8 cellular contexts compared by ENCODE assay signal in genomic region chr6:33205172-33206026, GRCh38. TPM values are rescaled to one million over a fixed set of nuclear protein-coding genes. Genes with fewer than 3 reads are reported as not detected.
DNase-seq lines count a peak whose midpoint lies in the region; ATAC-seq and TF ChIP-seq lines count a peak whose summit lies in the region.

No MANE protein-coding gene starts in this region.

- H3K79me2 ChIP-seq in neural progenitor cell (ENCODE audit: low read depth), result peaks cover 37% of the 10 kb centered on the region

- peak overlapping the region; percentile 85 for H3K4me2 ChIP-seq in neural progenitor cell

- H3F3A ChIP-seq in neural progenitor cell (ENCODE audit: low read depth), result peaks cover 67% of the 10 kb centered on the region

- DNase-seq in activated effector memory CD4-positive, alpha-beta T cell treated with anti-CD3 and anti-CD28 coated beads, Interleukin-2, amount 50 U/mL, for 16 hours, result peak; percentile 72
- no peak for DNase-seq in activated effector memory CD4-positive, alpha-beta T cell treated with Interleukin-2 at 50 U/mL for 16 hours
- DNase-seq in SK-N-MC (ENCODE audit: low read depth, low spot score) (no peak), neural progenitor cell (ENCODE audit: low spot score) (peak; percentile 29), iPS-NIHi7 (ENCODE audit: extremely low spot score) (no peak)
- no peak for DNase-seq in effector memory CD8-positive, alpha-beta T cell

- no peaks in the 10 kb centered on the region for H3K9me3 Mint-ChIP-seq in effector memory CD8-positive, alpha-beta T cell
- H3K9me3 Mint-ChIP-seq in neural progenitor cell, result no peaks in the 10 kb centered on the region

- H3K9me3 ChIP-seq in SK-N-MC (ENCODE audit: low read depth, low read length), result no peaks in the 10 kb centered on the region
- H3K9me3 ChIP-seq in neural progenitor cell (ENCODE audit: low read depth), result no peaks in the 10 kb centered on the region

- peak overlapping the region; percentile 98 for H3K4me3 ChIP-seq in SK-N-MC
- H3K4me3 ChIP-seq in neural progenitor cell, result peak overlapping the region; percentile 70

- no peak for TF ChIP-seq CTCF in neural progenitor cell (IDR thresholded peaks at IDR 0.05)

- peaks cover 43% of the 10 kb centered on the region for H3K4me1 ChIP-seq in neural progenitor cell

- H3K27ac ChIP-seq in SK-N-MC (peak overlapping the region; percentile 84), neural progenitor cell (no peak overlapping the region)

- H3K36me3 Mint-ChIP-seq in effector memory CD8-positive, alpha-beta T cell (ENCODE audit: insufficient read depth), result peaks cover 43% of the 10 kb centered on the region
- H3K36me3 Mint-ChIP-seq in neural progenitor cell, result peaks cover 39% of the 10 kb centered on the region

- peaks cover 8% of the 10 kb centered on the region for H3K27me3 ChIP-seq in neural progenitor cell

- no peaks in the 10 kb centered on the region for H3K27me3 Mint-ChIP-seq in effector memory CD8-positive, alpha-beta T cell
- H3K27me3 Mint-ChIP-seq in neural progenitor cell (ENCODE audit: insufficient read depth, low read depth), result peaks cover 14% of the 10 kb centered on the region

- peak overlapping the region; percentile 88 to 92 for H3K4me3 Mint-ChIP-seq in effector memory CD8-positive, alpha-beta T cell
- peak overlapping the region; percentile 99 for H3K4me3 Mint-ChIP-seq in neural progenitor cell

- ATAC-seq in effector memory CD8-positive, alpha-beta T cell (replicated peaks), result no peak
- ATAC-seq in HG03280 (IDR thresholded peaks at IDR 0.05; ENCODE audit: unreplicated experiment) (no peak), HG03097 (IDR thresholded peaks at IDR 0.05; ENCODE audit: low FRiP score, unreplicated experiment) (no peak)

- H3K27ac Mint-ChIP-seq in effector memory CD8-positive, alpha-beta T cell, result peak overlapping the region; percentile 35 to 81
- H3K27ac Mint-ChIP-seq in neural progenitor cell, result peak overlapping the region; percentile 100

- H3K4me1 Mint-ChIP-seq in effector memory CD8-positive, alpha-beta T cell (ENCODE audit: low read depth in 2 of 2), result peaks cover 60% of the 10 kb centered on the region in 2 donors
- peaks cover 68% of the 10 kb centered on the region for H3K4me1 Mint-ChIP-seq in neural progenitor cell

- H3K36me3 ChIP-seq in SK-N-MC (ENCODE audit: insufficient read depth, low read length) (peaks cover 41% of the 10 kb centered on the region), neural progenitor cell (no peaks in the 10 kb centered on the region)

- H4K20me1 ChIP-seq in neural progenitor cell (ENCODE audit: low read depth), result peaks cover 49% of the 10 kb centered on the region

- no peak overlapping the region for H2AFZ ChIP-seq in neural progenitor cell (replicated peaks)

- H3K9ac ChIP-seq in SK-N-MC (ENCODE audit: insufficient read length) (peak overlapping the region; percentile 95), neural progenitor cell (no peak overlapping the region)

RNA-seq across cellular contexts. Expression of gene HSD17B8, which starts 0.9 kb away (rescaled TPM):
- 4.8 and 9.5 TPM in 2 replicates for total RNA-seq in neural progenitor cell (ENCODE audit: low replicate concordance)

RNA-seq across cellular contexts. Expression of gene RING1, which starts 2.9 kb away (rescaled TPM):
- 12.1 and 20.2 TPM in 2 replicates for total RNA-seq in neural progenitor cell (ENCODE audit: low replicate concordance)

RNA-seq across cellular contexts. Expression of gene SLC39A7, which starts 4.7 kb away (rescaled TPM):
- 40.8 and 59.2 TPM in 2 replicates for total RNA-seq in neural progenitor cell (ENCODE audit: low replicate concordance)

RNA-seq across cellular contexts. Expression of gene RXRB, which starts 4.9 kb away (rescaled TPM):
- total RNA-seq in neural progenitor cell (ENCODE audit: low replicate concordance), result 10.2 and 21.7 TPM in 2 replicates

RNA-seq across cellular contexts. Expression of gene COL11A2, which starts 13.1 kb away (rescaled TPM):
- 0.49 and 0.99 TPM in 2 replicates for total RNA-seq in neural progenitor cell (ENCODE audit: low replicate concordance)

Comparison
In these comparisons a context has a peak if more than half of its experiments do, and no peak if none do; other contexts are left out.
1. DNase-seq: peak in activated effector memory CD4-positive, alpha-beta T cell treated with anti-CD3 and anti-CD28 coated beads, Interleukin-2, amount 50 U/mL, for 16 hours (single experiment) and neural progenitor cell (single experiment); none in activated effector memory CD4-positive, alpha-beta T cell treated with Interleukin-2 at 50 U/mL for 16 hours (single experiment), SK-N-MC (single experiment), effector memory CD8-positive, alpha-beta T cell (0 of 3) and iPS-NIHi7 (single experiment).